Comparison of ENCODE assay signal across 36 cellular contexts in the genomic region with DNA sequence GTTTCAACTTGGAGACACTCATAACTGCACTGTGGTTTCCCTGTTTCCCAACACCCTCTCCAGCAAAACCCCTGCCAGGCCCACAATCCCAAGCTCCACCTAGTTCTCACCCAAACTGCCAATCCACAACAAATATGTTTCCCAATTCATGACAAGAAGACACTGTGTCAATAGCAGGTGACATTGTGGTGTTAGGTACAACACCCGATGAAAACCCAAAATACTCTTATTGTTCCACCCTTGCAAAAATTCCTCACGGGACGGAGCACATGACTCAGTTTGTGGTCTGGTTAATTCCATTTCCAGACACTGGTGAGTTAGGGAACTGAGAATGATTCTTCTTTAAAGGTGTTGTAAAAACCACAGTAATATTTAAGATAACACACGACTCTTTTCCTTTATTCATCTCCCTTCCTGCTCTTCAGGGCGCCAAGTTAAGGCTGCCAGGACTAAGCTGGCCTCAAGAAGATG.
DNase-seq lines count a peak whose midpoint lies in the region; FAIRE-seq and TF ChIP-seq lines count a peak whose summit lies in the region.
"Had no signal": no experiment of that assay in that cellular context is flagged by ENCODE, and none has a peak within 500 bp of the region (broad histone marks: within the 10 kb centered on the region; RNA-seq: fewer than 3 reads in every experiment).

No MANE protein-coding gene starts in this region.

- no peaks in the 10 kb centered on the region for H3K79me2 ChIP-seq in astrocyte (ENCODE audit: insufficient read depth, low read length)
- H3K79me2 ChIP-seq: parathyroid adenoma had no signal

- no peak for FAIRE-seq in astrocyte (lab: Jason Lieb, UNC)
- FAIRE-seq: D721Med, GM12891, HepG2 had no signal

- H3K4me3 Mint-ChIP-seq in astrocyte (ENCODE audit: unreplicated experiment), result no peak overlapping the region
- no peak overlapping the region for H3K4me3 Mint-ChIP-seq in activated CD4-positive, alpha-beta T cell treated with anti-CD3 and anti-CD28 coated beads, Interleukin-2, amount 10 ng/mL, durations not matched to agents 24 days and 14 days
- H3K4me3 Mint-ChIP-seq: activated CD8-positive, alpha-beta memory T cell treated with anti-CD3 and anti-CD28 coated beads, Interleukin-2, amount 10 ng/mL, durations not matched to agents 7 days and 5 days; activated naive CD8-positive, alpha-beta T cell treated with anti-CD3 and anti-CD28 coated beads, Interleukin-2, amount 10 ng/mL, durations not matched to agents 7 days and 5 days; activated T-cell treated with anti-CD3 and anti-CD28 coated beads, Interleukin-2, amount 50 U/mL, for 4 hours; CD4-positive, alpha-beta T cell; central memory CD8-positive, alpha-beta T cell; dendritic cell treated with granulocyte-macrophage colony-stimulating factor and Interleukin-4, amounts not matched to agents 40 ng/mL and 50 ng/mL, for 4 days; immature natural killer cell; neural crest cell had no signal

- H3K27ac Mint-ChIP-seq in astrocyte (ENCODE audit: unreplicated experiment), result no peak overlapping the region
- no peak overlapping the region for H3K27ac Mint-ChIP-seq in activated CD4-positive, alpha-beta T cell treated with anti-CD3 and anti-CD28 coated beads, Interleukin-2, amount 10 ng/mL, durations not matched to agents 24 days and 14 days
- H3K27ac Mint-ChIP-seq: activated CD8-positive, alpha-beta memory T cell treated with anti-CD3 and anti-CD28 coated beads, Interleukin-2, amount 10 ng/mL, durations not matched to agents 7 days and 5 days; activated naive CD8-positive, alpha-beta T cell treated with anti-CD3 and anti-CD28 coated beads, Interleukin-2, amount 10 ng/mL, durations not matched to agents 7 days and 5 days; CD4-positive, alpha-beta T cell; dendritic cell treated with granulocyte-macrophage colony-stimulating factor and Interleukin-4, amounts not matched to agents 40 ng/mL and 50 ng/mL, for 4 days; immature natural killer cell had no signal

- peaks cover 13% of the 10 kb centered on the region for H3K9me3 Mint-ChIP-seq in astrocyte (ENCODE audit: unreplicated experiment)
- H3K9me3 Mint-ChIP-seq in activated CD4-positive, alpha-beta T cell treated with anti-CD3 and anti-CD28 coated beads, Interleukin-2, amount 10 ng/mL, durations not matched to agents 24 days and 14 days, result peaks cover 13% of the 10 kb centered on the region

- H3K4me3 ChIP-seq in astrocyte (ENCODE audit: insufficient read depth, low read depth, low read length) (no peak overlapping the region), fibroblast of the aortic adventitia (ENCODE audit: low read depth, low read length) (no peak overlapping the region), testis (no peak overlapping the region)
- H3K4me3 ChIP-seq: ascending aorta, esophagus muscularis mucosa, HAP-1, thoracic aorta had no signal

- H3K36me3 ChIP-seq in astrocyte (ENCODE audit: insufficient read depth, low read length) (no peaks in the 10 kb centered on the region), testis (ENCODE audit: low read depth, missing control alignments) (no peaks in the 10 kb centered on the region)
- H3K36me3 ChIP-seq: ascending aorta, esophagus muscularis mucosa, HAP-1, thoracic aorta had no signal

- H3K27me3 Mint-ChIP-seq in astrocyte (ENCODE audit: low read depth, unreplicated experiment), result peaks cover 8% of the 10 kb centered on the region
- no peaks in the 10 kb centered on the region for H3K27me3 Mint-ChIP-seq in activated CD4-positive, alpha-beta T cell treated with anti-CD3 and anti-CD28 coated beads, Interleukin-2, amount 10 ng/mL, durations not matched to agents 24 days and 14 days
- H3K27me3 Mint-ChIP-seq: activated CD8-positive, alpha-beta memory T cell treated with anti-CD3 and anti-CD28 coated beads, Interleukin-2, amount 10 ng/mL, durations not matched to agents 7 days and 5 days; activated naive CD8-positive, alpha-beta T cell treated with anti-CD3 and anti-CD28 coated beads, Interleukin-2, amount 10 ng/mL, durations not matched to agents 7 days and 5 days; CD4-positive, alpha-beta T cell; central memory CD8-positive, alpha-beta T cell; dendritic cell treated with granulocyte-macrophage colony-stimulating factor and Interleukin-4, amounts not matched to agents 40 ng/mL and 50 ng/mL, for 4 days had no signal

- DNase-seq in A172 (ENCODE audit: low spot score), result peak; percentile 53
- peak; percentile 57 for DNase-seq in LoVo (ENCODE audit: low spot score)
- DNase-seq in astrocyte (ENCODE audit: low read depth), result peak; percentile 74
- peak; percentile 33 for DNase-seq in fibroblast of the aortic adventitia (ENCODE audit: low read depth)
- no peak for DNase-seq in activated CD4-positive, alpha-beta T cell treated with anti-CD3 and anti-CD28 coated beads, Interleukin-2, amount 50 U/mL, for 1 hour
- no peak for DNase-seq in activated CD4-positive, alpha-beta T cell treated with anti-CD3 and anti-CD28 coated beads, Interleukin-2, amount 10 ng/mL, durations not matched to agents 24 days and 14 days
- DNase-seq in hepatic stellate cell (ENCODE audit: low spot score), result no peak
- no peak for DNase-seq in testis
- DNase-seq: activated CD4-positive, alpha-beta T cell treated with anti-CD3 and anti-CD28 coated beads, Interleukin-2, amount 50 U/mL, for 4 hours; activated CD4-positive, CD25-positive, alpha-beta regulatory T cell; activated CD8-positive, alpha-beta memory T cell treated with anti-CD3 and anti-CD28 coated beads, Interleukin-2, amount 10 ng/mL, durations not matched to agents 7 days and 5 days; activated gamma-delta T cell treated with Interleukin-2 at 50 U/mL for 16 hours; activated naive CD8-positive, alpha-beta T cell treated with anti-CD3 and anti-CD28 coated beads, Interleukin-2, amount 10 ng/mL, durations not matched to agents 7 days and 5 days; activated T-cell treated with anti-CD3 and anti-CD28 coated beads, Interleukin-2, amount 50 U/mL, for 4 hours; CD4-positive, alpha-beta T cell; immature natural killer cell; Kasumi-1; mesendoderm; NCI-H146; NCI-H2107; SIG-M5; stimulated activated CD4-positive, alpha-beta T cell treated with anti-CD3 and anti-CD28 coated beads, Interleukin-1b, Interleukin-23, amount 100 ng/mL, for 48 hours; stimulated activated naive CD4-positive, alpha-beta T cell treated with Interleukin-2 at 50 U/mL for 16 hours; T-helper 1 cell had no signal

- H3K27ac ChIP-seq in astrocyte (ENCODE audit: low read depth, low read length) (no peak overlapping the region), testis (no peak overlapping the region)
- H3K27ac ChIP-seq: 22Rv1, ascending aorta, esophagus muscularis mucosa, parathyroid adenoma, thoracic aorta had no signal

- H3K27me3 ChIP-seq in astrocyte (ENCODE audit: insufficient read depth, low read length) (no peaks in the 10 kb centered on the region), testis (no peaks in the 10 kb centered on the region)
- H3K27me3 ChIP-seq: ascending aorta had no signal

- H4K20me1 ChIP-seq in astrocyte (ENCODE audit: insufficient read depth, low read length), result no peaks in the 10 kb centered on the region

- H3K4me1 ChIP-seq in astrocyte (ENCODE audit: insufficient read depth, low read length), result no peaks in the 10 kb centered on the region
- H3K4me1 ChIP-seq in testis, result no peaks in the 10 kb centered on the region
- H3K4me1 ChIP-seq: ascending aorta, esophagus muscularis mucosa, parathyroid adenoma had no signal

- H3K4me2 ChIP-seq in astrocyte (ENCODE audit: low read length), result peak overlapping the region; percentile 25

- TF ChIP-seq POLR2A in testis (IDR thresholded peaks at IDR 0.05), result no peak

- H3K4me1 Mint-ChIP-seq in astrocyte (ENCODE audit: low read depth, unreplicated experiment), result peaks cover 11% of the 10 kb centered on the region
- H3K4me1 Mint-ChIP-seq in activated CD4-positive, alpha-beta T cell treated with anti-CD3 and anti-CD28 coated beads, Interleukin-2, amount 10 ng/mL, durations not matched to agents 24 days and 14 days, result no peaks in the 10 kb centered on the region
- H3K4me1 Mint-ChIP-seq: activated CD8-positive, alpha-beta memory T cell treated with anti-CD3 and anti-CD28 coated beads, Interleukin-2, amount 10 ng/mL, durations not matched to agents 7 days and 5 days; activated naive CD8-positive, alpha-beta T cell treated with anti-CD3 and anti-CD28 coated beads, Interleukin-2, amount 10 ng/mL, durations not matched to agents 7 days and 5 days; central memory CD8-positive, alpha-beta T cell; immature natural killer cell; neural crest cell had no signal

- H2AFZ ChIP-seq in astrocyte (ENCODE audit: low read depth, low read length), result no peak overlapping the region
- H2AFZ ChIP-seq: parathyroid adenoma had no signal

- intact Hi-C loops in activated CD4-positive, alpha-beta T cell treated with anti-CD3 and anti-CD28 coated beads, Interleukin-2, amount 10 ng/mL, durations not matched to agents 24 days and 14 days (cut with micrococcal nuclease), result no loop called here
- intact Hi-C loops in testis (cut with DNase I; ENCODE audit: low total_unique reads), result no loop called here

- H3K9me3 ChIP-seq in astrocyte (ENCODE audit: insufficient read depth, low read depth, low read length) (no peaks in the 10 kb centered on the region), testis (no peaks in the 10 kb centered on the region)
- H3K9me3 ChIP-seq: HAP-1, thoracic aorta had no signal

- TF ChIP-seq CTCF in astrocyte (IDR thresholded peaks at IDR 0.05; ENCODE audit: insufficient read depth, low read depth, low read length) (no peak), fibroblast of the aortic adventitia (IDR thresholded peaks at IDR 0.05; ENCODE audit: insufficient read depth, low read length) (no peak), testis (IDR thresholded peaks at IDR 0.05) (no peak)

- 92 to 93% methylated on average over 5 of the region's 5 CpGs for WGBS in testis, 2 donors

- no peak overlapping the region for H3K9ac ChIP-seq in astrocyte (ENCODE audit: low read length)
- H3K9ac ChIP-seq: parathyroid adenoma had no signal

- H3K36me3 Mint-ChIP-seq in astrocyte (ENCODE audit: low read depth, unreplicated experiment), result peaks cover 1% of the 10 kb centered on the region
- H3K36me3 Mint-ChIP-seq in activated CD4-positive, alpha-beta T cell treated with anti-CD3 and anti-CD28 coated beads, Interleukin-2, amount 10 ng/mL, durations not matched to agents 24 days and 14 days (ENCODE audit: low read depth), result no peaks in the 10 kb centered on the region
- H3K36me3 Mint-ChIP-seq: activated CD8-positive, alpha-beta memory T cell treated with anti-CD3 and anti-CD28 coated beads, Interleukin-2, amount 10 ng/mL, durations not matched to agents 7 days and 5 days; activated naive CD8-positive, alpha-beta T cell treated with anti-CD3 and anti-CD28 coated beads, Interleukin-2, amount 10 ng/mL, durations not matched to agents 7 days and 5 days; immature natural killer cell had no signal

Comparison
In these comparisons a context has a peak if more than half of its experiments do, and no peak if none do; other contexts are left out.
1. DNase-seq: peak in A172 (single experiment), LoVo (single experiment), astrocyte (single experiment) and fibroblast of the aortic adventitia (single experiment); none in activated CD4-positive, alpha-beta T cell treated with anti-CD3 and anti-CD28 coated beads, Interleukin-2, amount 50 U/mL, for 1 hour (single experiment), activated CD4-positive, alpha-beta T cell treated with anti-CD3 and anti-CD28 coated beads, Interleukin-2, amount 10 ng/mL, durations not matched to agents 24 days and 14 days (single experiment), hepatic stellate cell (single experiment) and testis (single experiment).